ENCODE assay signal across 32 cellular contexts in genomic region chr16:86060381-86061317, GRCh38.
DNase-seq lines count a peak whose midpoint lies in the region; ATAC-seq, FAIRE-seq and TF ChIP-seq lines count a peak whose summit lies in the region.
"Had no signal": no experiment of that assay in that cellular context is flagged by ENCODE, and none has a peak within 500 bp of the region (broad histone marks: within the 10 kb centered on the region; RNA-seq: fewer than 3 reads in every experiment).

No MANE protein-coding gene starts in this region.

- TF ChIP-seq POLR2A in HepG2 (IDR thresholded peaks at IDR 0.05; ENCODE audit: insufficient read depth in 1 of 2, low read depth in 2 of 2, low read length in 2 of 2): no peak
- no peak for TF ChIP-seq POLR2A in sigmoid colon (IDR thresholded peaks at IDR 0.05)

- no peak for ATAC-seq in HepG2
- peak; percentile 85 for ATAC-seq in left colon
- ATAC-seq in naive thymus-derived CD4-positive, alpha-beta T cell: no peak
- no peak for ATAC-seq in omental fat pad (ENCODE audit: low FRiP score)
- ATAC-seq in HG03469 (IDR thresholded peaks at IDR 0.05; ENCODE audit: unreplicated experiment): no peak
- ATAC-seq: activated naive CD8-positive, alpha-beta T cell treated with anti-CD3 and anti-CD28 coated beads, Interleukin-2, amount 50 U/mL, for 24 hours; GM12878 had no signal

- no peaks in the 10 kb centered on the region for H3K36me3 Mint-ChIP-seq in naive thymus-derived CD4-positive, alpha-beta T cell
- H3K36me3 Mint-ChIP-seq: memory B cell had no signal

- H3K4me2 ChIP-seq in HepG2 (ENCODE audit: low read depth, low read length): no peak overlapping the region
- H3K4me2 ChIP-seq: smooth muscle cell had no signal

- H3K4me1 Mint-ChIP-seq in naive thymus-derived CD4-positive, alpha-beta T cell: no peaks in the 10 kb centered on the region
- H3K4me1 Mint-ChIP-seq: activated CD4-positive, alpha-beta memory T cell treated with anti-CD3 and anti-CD28 coated beads, Interleukin-2, amount 10 ng/mL, durations not matched to agents 7 days and 5 days; activated naive CD8-positive, alpha-beta T cell treated with anti-CD3 and anti-CD28 coated beads, Interleukin-2, amount 50 U/mL, for 24 hours; memory B cell had no signal

- H3K36me3 ChIP-seq in liver (ENCODE audit: control insufficient read depth in 4 of 4, insufficient read depth in 3 of 4, low read depth in 1 of 4, low read length in 3 of 4) (no peaks in the 10 kb centered on the region), HepG2 (replicated peaks in 1 of 2; ENCODE audit: control insufficient read depth in 1 of 2, insufficient read depth in 2 of 2, low read length in 2 of 2) (no peaks in the 10 kb centered on the region), sigmoid colon (no peaks in the 10 kb centered on the region), urinary bladder (ENCODE audit: insufficient read depth) (no peaks in the 10 kb centered on the region)
- no peaks in the 10 kb centered on the region for H3K36me3 ChIP-seq in naive thymus-derived CD4-positive, alpha-beta T cell (ENCODE audit: control insufficient read depth in 2 of 3, insufficient read depth in 3 of 3, low read length in 3 of 3)
- H3K36me3 ChIP-seq: BE2C had no signal

- no peaks in the 10 kb centered on the region for H3K79me2 ChIP-seq in HepG2 (ENCODE audit: insufficient read depth, low read length)

- no peak for TF ChIP-seq CTCF in liver (IDR thresholded peaks at IDR 0.05; ENCODE audit: low read depth, low read length, missing input control)
- TF ChIP-seq CTCF in HepG2 (CRISPR knock-in tag; IDR thresholded peaks at IDR 0.05): no peak
- TF ChIP-seq CTCF in sigmoid colon (IDR thresholded peaks at IDR 0.05): no peak
- TF ChIP-seq CTCF in omental fat pad (IDR thresholded peaks at IDR 0.05): no peak

- H3K9me3 ChIP-seq in liver (ENCODE audit: control insufficient read depth in 4 of 4, low read length in 3 of 4) (no peaks in the 10 kb centered on the region), HepG2 (ENCODE audit: low read length) (no peaks in the 10 kb centered on the region), sigmoid colon (no peaks in the 10 kb centered on the region)
- no peaks in the 10 kb centered on the region for H3K9me3 ChIP-seq in naive thymus-derived CD4-positive, alpha-beta T cell (ENCODE audit: control insufficient read depth in 2 of 3, low read length in 3 of 3)
- H3K9me3 ChIP-seq: BE2C, body of pancreas had no signal

- TF ChIP-seq EP300 in HepG2 (IDR thresholded peaks at IDR 0.05; ENCODE audit: low read depth in 2 of 2, low read length in 2 of 2) (no peak), HepG2 (CRISPR knock-in tag; IDR thresholded peaks at IDR 0.05; ENCODE audit: borderline replicate concordance) (no peak), sigmoid colon (IDR thresholded peaks at IDR 0.05) (peak in 1 of 4 donors; percentile 56)

- peaks cover 0 to 19% (median 8%) of the 10 kb centered on the region in 5 donors for H3K27me3 Mint-ChIP-seq in naive thymus-derived CD4-positive, alpha-beta T cell
- H3K27me3 Mint-ChIP-seq: stimulated activated naive CD8-positive, alpha-beta T cell treated with anti-CD3 and anti-CD28 coated beads, Interleukin-15, Interleukin-2, amounts not matched to agents 100 ng/mL and 50 ng/mL, for 24 hours had no signal

- no peak overlapping the region for H3K27ac Mint-ChIP-seq in naive thymus-derived CD4-positive, alpha-beta T cell
- H3K27ac Mint-ChIP-seq: activated CD4-positive, alpha-beta memory T cell treated with anti-CD3 and anti-CD28 coated beads, Interleukin-2, amount 10 ng/mL, durations not matched to agents 7 days and 5 days; activated naive CD8-positive, alpha-beta T cell treated with anti-CD3 and anti-CD28 coated beads, Interleukin-2, amount 50 U/mL, for 24 hours; memory B cell; nephron progenitor cell; stimulated activated naive CD8-positive, alpha-beta T cell treated with anti-CD3 and anti-CD28 coated beads, Interleukin-15, Interleukin-2, amounts not matched to agents 100 ng/mL and 50 ng/mL, for 24 hours had no signal

- POLR2A ChIA-PET in HepG2 (lab: Yijun Ruan, JAX): no interaction called here
- POLR2A ChIA-PET in naive thymus-derived CD4-positive, alpha-beta T cell (lab: Charles Lee): no interaction called here

- no peaks in the 10 kb centered on the region for H4K20me1 ChIP-seq in HepG2 (ENCODE audit: insufficient read depth, low read length)

- intact Hi-C loops in HepG2 (cut with micrococcal nuclease; ENCODE audit: unreplicated experiment): no loop called here
- intact Hi-C loops in left colon (cut with DNase I, micrococcal nuclease): loop anchor here in 1 of 2 donors (10.0 kb wide), 1 partner anchor 464 kb away; no protein-coding TSS in a partner anchor
- intact Hi-C loops in sigmoid colon (cut with DNase I): no loop called here
- intact Hi-C loops in naive thymus-derived CD4-positive, alpha-beta T cell (cut with micrococcal nuclease): no loop called here

- peak overlapping the region; percentile 37 to 57 for H3K27ac ChIP-seq in liver (ENCODE audit: low read depth in 1 of 2, low read length in 2 of 2)
- no peak overlapping the region for H3K27ac ChIP-seq in HepG2 (ENCODE audit: extremely low read length, insufficient read depth, low read length)
- peak overlapping the region; percentile 48 to 82 (median 62) for H3K27ac ChIP-seq in sigmoid colon
- H3K27ac ChIP-seq in urinary bladder (ENCODE audit: low read depth): peak overlapping the region; percentile 63
- no peak overlapping the region for H3K27ac ChIP-seq in naive thymus-derived CD4-positive, alpha-beta T cell (ENCODE audit: low read depth, low read length)
- H3K27ac ChIP-seq: body of pancreas had no signal

- H3K9ac ChIP-seq in liver (ENCODE audit: low read depth in 1 of 2, low read length in 2 of 2) (no peak overlapping the region), HepG2 (ENCODE audit: insufficient read depth, low read depth, low read length) (no peak overlapping the region)

- H3K4me1 ChIP-seq in liver (ENCODE audit: control insufficient read depth in 4 of 4, insufficient read depth in 4 of 4, low read length in 3 of 4) (no peaks in the 10 kb centered on the region), HepG2 (ENCODE audit: insufficient read depth, low read length) (no peaks in the 10 kb centered on the region), sigmoid colon (peaks cover 0 to 36% (median 27%) of the 10 kb centered on the region in 4 donors), urinary bladder (ENCODE audit: insufficient read depth) (no peaks in the 10 kb centered on the region)
- no peaks in the 10 kb centered on the region for H3K4me1 ChIP-seq in naive thymus-derived CD4-positive, alpha-beta T cell (ENCODE audit: control insufficient read depth in 2 of 2, insufficient read depth in 2 of 2, low read length in 2 of 2)
- H3K4me1 ChIP-seq: BE2C, body of pancreas had no signal

- BruUV-seq in HepG2 (replicated peaks; lab: Mats Ljungman, UMichigan): no TSS peak

- DNase-seq in HepG2 (ENCODE audit: low spot score) (no peak), left colon (peak in 1 of 2 donors; percentile 14), sigmoid colon (peak; percentile 62), omental fat pad (ENCODE audit: low spot score) (no peak)
- no peak for DNase-seq in naive thymus-derived CD4-positive, alpha-beta T cell
- DNase-seq: activated CD4-positive, alpha-beta memory T cell treated with anti-CD3 and anti-CD28 coated beads, Interleukin-2, amount 10 ng/mL, durations not matched to agents 7 days and 5 days; activated CD4-positive, CD25-positive, alpha-beta regulatory T cell; activated effector memory CD4-positive, alpha-beta T cell treated with anti-CD3 and anti-CD28 coated beads, Interleukin-2, amount 50 U/mL, for 16 hours; activated naive CD8-positive, alpha-beta T cell treated with anti-CD3 and anti-CD28 coated beads, Interleukin-2, amount 50 U/mL, for 24 hours; activated T-cell treated with anti-CD3 and anti-CD28 coated beads for 4 hours; BE2C; COR-L47; cortex of kidney; DMS79; MV-4-11; NCI-H187; NCI-H526; RPMI8226; stimulated activated CD4-positive, alpha-beta T cell treated with anti-CD3 and anti-CD28 coated beads, Interleukin-4, amount 100 ng/mL, for 1 hour; SW 1271 had no signal

- CTCF ChIA-PET in HepG2 (lab: Yijun Ruan, JAX; ENCODE audit: low intra/inter-chr PET ratio, low total read pairs): no interaction called here
- CTCF ChIA-PET in naive thymus-derived CD4-positive, alpha-beta T cell (lab: Charles Lee): no interaction called here

- no peak for FAIRE-seq in HepG2 (lab: Jason Lieb, UNC)
- FAIRE-seq: endothelial cell of umbilical vein, GM12878, GM19239, urothelium cell line had no signal

- in situ Hi-C loops in HepG2 (cut with HindIII; ENCODE audit: extremely low pct_ligation_motif_present, low pct_unique_long_range_greater_than_20kb): no loop called here

- TF ChIP-seq RAD21 in liver (IDR thresholded peaks at IDR 0.05): no peak
- no peak for TF ChIP-seq RAD21 in HepG2 (CRISPR knock-in tag; IDR thresholded peaks at IDR 0.05)

- no peaks in the 10 kb centered on the region for H3K9me3 Mint-ChIP-seq in naive thymus-derived CD4-positive, alpha-beta T cell
- H3K9me3 Mint-ChIP-seq: activated CD4-positive, alpha-beta memory T cell treated with anti-CD3 and anti-CD28 coated beads, Interleukin-2, amount 10 ng/mL, durations not matched to agents 7 days and 5 days; activated naive CD8-positive, alpha-beta T cell treated with anti-CD3 and anti-CD28 coated beads, Interleukin-2, amount 50 U/mL, for 24 hours; memory B cell; stimulated activated naive CD8-positive, alpha-beta T cell treated with anti-CD3 and anti-CD28 coated beads, Interleukin-15, Interleukin-2, amounts not matched to agents 100 ng/mL and 50 ng/mL, for 24 hours had no signal

- H2AFZ ChIP-seq in HepG2 (ENCODE audit: low read length): no peak overlapping the region

- no peak overlapping the region for H3K4me3 ChIP-seq in liver (ENCODE audit: low read depth in 1 of 3, low read length in 3 of 3)
- no peak overlapping the region for H3K4me3 ChIP-seq in HepG2 (replicated peaks in 1 of 3; ENCODE audit: insufficient read depth in 1 of 3, low read depth in 2 of 3, low read length in 3 of 3)
- no peak overlapping the region for H3K4me3 ChIP-seq in sigmoid colon
- no peak overlapping the region for H3K4me3 ChIP-seq in urinary bladder (ENCODE audit: low read depth, low read length)
- no peak overlapping the region for H3K4me3 ChIP-seq in naive thymus-derived CD4-positive, alpha-beta T cell (ENCODE audit: low read length)
- H3K4me3 ChIP-seq: body of pancreas, GM12878, smooth muscle cell had no signal

- 79% methylated on average over 28 of the region's 28 CpGs for WGBS in liver
- WGBS in HepG2 (ENCODE audit: low lambda C conversion rate): 33% methylated on average over 22 of the region's 28 CpGs
- WGBS in sigmoid colon, 2 donors: 61 to 83% methylated on average over 28 of the region's 28 CpGs
- 83% methylated on average over 28 of the region's 28 CpGs for WGBS in urinary bladder

- no peak overlapping the region for H3K4me3 Mint-ChIP-seq in naive thymus-derived CD4-positive, alpha-beta T cell
- H3K4me3 Mint-ChIP-seq: activated CD4-positive, alpha-beta memory T cell treated with anti-CD3 and anti-CD28 coated beads, Interleukin-2, amount 10 ng/mL, durations not matched to agents 7 days and 5 days; activated naive CD8-positive, alpha-beta T cell treated with anti-CD3 and anti-CD28 coated beads, Interleukin-2, amount 50 U/mL, for 24 hours; memory B cell; nephron progenitor cell; stimulated activated naive CD8-positive, alpha-beta T cell treated with anti-CD3 and anti-CD28 coated beads, Interleukin-15, Interleukin-2, amounts not matched to agents 100 ng/mL and 50 ng/mL, for 24 hours had no signal

- peaks cover 0 to 5% (median 0%) of the 10 kb centered on the region in 4 donors for H3K27me3 ChIP-seq in liver (ENCODE audit: control insufficient read depth in 4 of 4, insufficient read depth in 4 of 4, low read length in 3 of 4)
- H3K27me3 ChIP-seq in HepG2 (ENCODE audit: control insufficient read depth in 1 of 2, insufficient read depth in 2 of 2, low read length in 2 of 2): peaks cover 7 to 49% of the 10 kb centered on the region in 2 experiments; a peak in 3 of 5 replicates
- H3K27me3 ChIP-seq in sigmoid colon: no peaks in the 10 kb centered on the region
- no peaks in the 10 kb centered on the region for H3K27me3 ChIP-seq in naive thymus-derived CD4-positive, alpha-beta T cell (ENCODE audit: control insufficient read depth in 2 of 2, insufficient read depth in 2 of 2, low read length in 2 of 2)
- H3K27me3 ChIP-seq: BE2C, body of pancreas had no signal

Comparison
In these comparisons a context has a peak if more than half of its experiments do, and no peak if none do; other contexts are left out.
1. H3K27ac ChIP-seq: peak in liver (2 of 2), sigmoid colon (4 of 4) and urinary bladder (single experiment); none in HepG2 (single experiment) and naive thymus-derived CD4-positive, alpha-beta T cell (single experiment).